Comparison of ENCODE assay signal across 8 cellular contexts in the genomic region with DNA sequence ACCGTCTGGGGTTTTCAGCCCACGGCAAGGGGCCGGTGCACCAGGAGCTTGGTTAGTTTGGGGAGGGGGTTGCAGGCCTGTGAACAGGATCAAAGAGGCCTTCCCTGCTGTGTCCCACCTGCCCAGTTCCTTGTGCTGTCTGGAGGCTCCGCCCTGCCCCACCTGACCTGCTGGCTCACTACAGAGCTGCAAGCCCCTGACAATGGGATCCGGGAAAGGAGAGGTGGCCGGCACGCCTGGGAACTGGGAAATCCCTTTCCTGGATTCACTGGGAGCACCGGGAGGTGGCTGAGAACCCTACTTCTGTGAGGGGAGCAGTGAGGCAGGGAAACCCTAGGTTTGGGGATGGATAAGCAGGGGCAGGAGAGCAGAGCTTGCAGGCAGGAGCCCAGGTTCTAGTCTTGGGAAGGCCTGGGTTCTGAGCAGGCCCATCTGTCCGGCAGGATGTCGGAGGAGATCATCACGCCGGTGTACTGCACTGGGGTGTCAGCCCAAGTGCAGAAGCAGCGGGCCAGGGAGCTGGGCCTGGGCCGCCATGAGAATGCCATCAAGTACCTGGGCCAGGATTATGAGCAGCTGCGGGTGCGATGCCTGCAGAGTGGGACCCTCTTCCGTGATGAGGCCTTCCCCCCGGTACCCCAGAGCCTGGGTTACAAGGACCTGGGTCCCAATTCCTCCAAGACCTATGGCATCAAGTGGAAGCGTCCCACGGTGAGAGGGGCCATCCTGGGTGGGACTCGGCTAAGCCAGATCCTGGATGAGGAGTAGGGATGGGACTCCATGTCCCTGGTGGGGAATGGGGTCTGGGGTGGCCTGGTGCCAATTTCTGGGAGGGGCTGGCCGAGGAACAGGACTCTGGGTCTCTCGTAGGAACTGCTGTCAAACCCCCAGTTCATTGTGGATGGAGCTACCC. TPM values are rescaled to one million over a fixed set of nuclear protein-coding genes. Genes with fewer than 3 reads are reported as not detected.
DNase-seq lines count a peak whose midpoint lies in the region; ATAC-seq and TF ChIP-seq lines count a peak whose summit lies in the region.

No MANE protein-coding gene starts in this region.

- H3K27me3 ChIP-seq in DOHH2 (ENCODE audit: control insufficient read depth, low read length) (no peaks in the 10 kb centered on the region), cardiac muscle cell (no peaks in the 10 kb centered on the region), trophoblast cell (ENCODE audit: insufficient read depth, low read length) (no peaks in the 10 kb centered on the region)

- H3K27me3 Mint-ChIP-seq in activated T-cell treated with anti-CD3 and anti-CD28 coated beads, Interleukin-2, amount 50 U/mL, for 72 hours (ENCODE audit: low read depth), result no peaks in the 10 kb centered on the region

- peak overlapping the region; percentile 93 for H2BK5ac ChIP-seq in trophoblast cell (ENCODE audit: low read depth, low read length, poor library complexity)

- no peaks in the 10 kb centered on the region for H3K9me3 Mint-ChIP-seq in activated T-cell treated with anti-CD3 and anti-CD28 coated beads, Interleukin-2, amount 50 U/mL, for 72 hours

- peaks cover 2% of the 10 kb centered on the region in 2 donors for H3K36me3 Mint-ChIP-seq in activated T-cell treated with anti-CD3 and anti-CD28 coated beads, Interleukin-2, amount 50 U/mL, for 72 hours (ENCODE audit: insufficient read depth in 2 of 2)

- peak overlapping the region; percentile 70 for H3K27ac ChIP-seq in DOHH2 (ENCODE audit: low read depth, low read length)
- peak overlapping the region; percentile 87 for H3K27ac ChIP-seq in cardiac muscle cell
- H3K27ac ChIP-seq in trophoblast cell (ENCODE audit: low read depth, low read length), result peak overlapping the region; percentile 93

- H2AK5ac ChIP-seq in trophoblast cell (ENCODE audit: low read length), result peak overlapping the region; percentile 88

- H3K4me3 ChIP-seq in DOHH2 (ENCODE audit: low read length) (peak overlapping the region; percentile 87), cardiac muscle cell (peak overlapping the region; percentile 74), trophoblast cell (ENCODE audit: low read depth, low read length) (peak overlapping the region; percentile 85)
- peak overlapping the region; percentile 82 for H3K4me3 ChIP-seq in Jurkat, Clone E6-1 (ENCODE audit: low read length)

- H3K4me1 ChIP-seq in DOHH2 (ENCODE audit: control insufficient read depth, low read length) (peaks cover 34% of the 10 kb centered on the region), cardiac muscle cell (ENCODE audit: low read depth) (peaks cover 12% of the 10 kb centered on the region), trophoblast cell (ENCODE audit: control insufficient read depth in 1 of 2, insufficient read depth in 2 of 2, low read length in 2 of 2) (peaks cover 13 to 24% of the 10 kb centered on the region in 2 experiments)

- no peaks in the 10 kb centered on the region for H4K20me1 ChIP-seq in DOHH2 (ENCODE audit: control insufficient read depth, insufficient read depth, low read depth, low read length)

- peak overlapping the region; percentile 94 for H2BK120ac ChIP-seq in trophoblast cell (ENCODE audit: insufficient read depth, low read length, poor library complexity)

- H3F3A ChIP-seq in DOHH2 (ENCODE audit: control insufficient read depth, insufficient read depth), result peaks cover 9% of the 10 kb centered on the region

- peak overlapping the region; percentile 100 for H3K4ac ChIP-seq in trophoblast cell (ENCODE audit: low read depth, low read length)

- peak overlapping the region; percentile 83 for H3K4me2 ChIP-seq in DOHH2 (ENCODE audit: low read length)
- H3K4me2 ChIP-seq in trophoblast cell (ENCODE audit: low read length), result peak overlapping the region; percentile 77

- H3K79me2 ChIP-seq in DOHH2 (ENCODE audit: control insufficient read depth, low read length) (peaks cover 30% of the 10 kb centered on the region), trophoblast cell (ENCODE audit: control insufficient read depth, insufficient read depth, low read length, poor library complexity) (peaks cover 19% of the 10 kb centered on the region)

- no peaks in the 10 kb centered on the region for H3K9me3 ChIP-seq in DOHH2 (ENCODE audit: control insufficient read depth, insufficient read depth, low read length)
- H3K9me3 ChIP-seq in cardiac muscle cell (ENCODE audit: low read depth), result no peaks in the 10 kb centered on the region
- H3K9me3 ChIP-seq in trophoblast cell (ENCODE audit: insufficient read depth, low read depth, low read length), result no peaks in the 10 kb centered on the region

- peak overlapping the region; percentile 92 for H3K27ac Mint-ChIP-seq in activated T-cell treated with anti-CD3 and anti-CD28 coated beads, Interleukin-2, amount 50 U/mL, for 72 hours

- H3K4me1 Mint-ChIP-seq in activated T-cell treated with anti-CD3 and anti-CD28 coated beads, Interleukin-2, amount 50 U/mL, for 72 hours (ENCODE audit: low read depth), result peaks cover 7% of the 10 kb centered on the region

- WGBS in trophoblast cell (ENCODE audit: extremely low coverage, insufficient coverage, insufficient read length), result no CpG with 5 or more reads among the region's 23 CpGs

- H3K4me3 Mint-ChIP-seq in activated T-cell treated with anti-CD3 and anti-CD28 coated beads, Interleukin-2, amount 50 U/mL, for 72 hours, result peak overlapping the region; percentile 90 to 93

- H4K91ac ChIP-seq in trophoblast cell (ENCODE audit: low read depth, low read length), result peak overlapping the region; percentile 100

- H3K9ac ChIP-seq in trophoblast cell (ENCODE audit: low read length), result peak overlapping the region; percentile 96

- peak overlapping the region; percentile 97 for H4K8ac ChIP-seq in trophoblast cell (ENCODE audit: low read depth, low read length)

- DNase-seq in Jurkat, Clone E6-1 (ENCODE audit: low read depth, low spot score), result no peak
- DNase-seq in activated T-cell treated with anti-CD3 and anti-CD28 coated beads, Interleukin-2, amount 50 U/mL, for 72 hours, result peak in 1 of 2 donors; percentile 18
- DNase-seq in cardiac muscle cell (ENCODE audit: low read depth in 1 of 2, low spot score in 1 of 2), result peak; percentile 23 to 50
- peak; percentile 19 to 46 for DNase-seq in trophoblast cell
- no peak for DNase-seq in pons (ENCODE audit: low spot score)
- no peak for DNase-seq in epidermal melanocyte (ENCODE audit: insufficient read length, low spot score)

- TF ChIP-seq CTCF in DOHH2 (IDR thresholded peaks at IDR 0.05; ENCODE audit: low read depth, low read length, poor library complexity, severe bottlenecking), result no peak
- TF ChIP-seq CTCF in cardiac muscle cell (IDR thresholded peaks at IDR 0.05; ENCODE audit: low read depth, low read length), result no peak

- no peaks in the 10 kb centered on the region for H3K9me2 ChIP-seq in DOHH2 (replicated peaks; ENCODE audit: control insufficient read depth, low read length)

- H3K23ac ChIP-seq in trophoblast cell (ENCODE audit: low read length), result no peak overlapping the region

- peak overlapping the region; percentile 76 for H2BK12ac ChIP-seq in trophoblast cell (ENCODE audit: low read length)

- H3K79me1 ChIP-seq in trophoblast cell (ENCODE audit: low read length), result peaks cover 20% of the 10 kb centered on the region

- H3K36me3 ChIP-seq in DOHH2 (ENCODE audit: control insufficient read depth, low read length) (peaks cover 48% of the 10 kb centered on the region), cardiac muscle cell (peaks cover 4% of the 10 kb centered on the region), trophoblast cell (ENCODE audit: control insufficient read depth in 1 of 2, insufficient read depth in 2 of 2, low read length in 2 of 2) (peaks cover 31 to 32% of the 10 kb centered on the region in 2 experiments)

- ATAC-seq in activated T-cell treated with anti-CD3 and anti-CD28 coated beads, Interleukin-2, amount 50 U/mL, for 72 hours (replicated peaks in 1 of 2), result peak in 1 of 2 donors; percentile 2
- ATAC-seq in GM18519 (IDR thresholded peaks at IDR 0.05; ENCODE audit: low FRiP score, unreplicated experiment), result no peak

- H2AFZ ChIP-seq in trophoblast cell (ENCODE audit: insufficient read depth, low read length, poor library complexity), result peak overlapping the region; percentile 82

- peak overlapping the region; percentile 100 for H3K18ac ChIP-seq in trophoblast cell (ENCODE audit: low read length)

- peak overlapping the region; percentile 93 for H4K12ac ChIP-seq in trophoblast cell (ENCODE audit: low read depth, low read length)

- peak overlapping the region; percentile 100 for H3K14ac ChIP-seq in trophoblast cell (ENCODE audit: low read length)

RNA-seq across cellular contexts. Expression of gene CAPN1, which starts 0.8 kb away (rescaled TPM):
- polyA plus RNA-seq in Jurkat, Clone E6-1 (2012; ENCODE audit: insufficient read depth, insufficient read length), result 82.3 TPM
- total RNA-seq in activated T-cell treated with anti-CD3 and anti-CD28 coated beads, Interleukin-2, amount 50 U/mL, for 72 hours, result 100 to 1,000 TPM in 1 of 2 donors, 10 to 100 TPM in 1; 99.1 to 114 TPM
- 131 and 185 TPM in 2 replicates for total RNA-seq in cardiac muscle cell
- polyA plus RNA-seq in cardiac muscle cell, result 118 and 156 TPM in 2 replicates
- polyA plus RNA-seq in trophoblast cell (2013), result 183 and 194 TPM in 2 replicates

RNA-seq across cellular contexts. Expression of gene SPDYC, which starts 12.5 kb away (rescaled TPM):
- polyA plus RNA-seq in Jurkat, Clone E6-1 (2012; ENCODE audit: insufficient read depth, insufficient read length), result not detected
- not detected for total RNA-seq in activated T-cell treated with anti-CD3 and anti-CD28 coated beads, Interleukin-2, amount 50 U/mL, for 72 hours
- 0.24 TPM in 1 of 2 replicates, not detected in the other for total RNA-seq in cardiac muscle cell
- polyA plus RNA-seq in cardiac muscle cell, result not detected in 2 replicates
- 3.9 TPM in 2 replicates for polyA plus RNA-seq in trophoblast cell (2013)

RNA-seq across cellular contexts. Expression of gene SYVN1, which starts 48.2 kb away (rescaled TPM):
- polyA plus RNA-seq in Jurkat, Clone E6-1 (2012; ENCODE audit: insufficient read depth, insufficient read length), result 30.1 TPM
- total RNA-seq in activated T-cell treated with anti-CD3 and anti-CD28 coated beads, Interleukin-2, amount 50 U/mL, for 72 hours, result 10 to 100 TPM; 45.8 to 53.1 TPM
- 15.9 and 16.8 TPM in 2 replicates for total RNA-seq in cardiac muscle cell
- polyA plus RNA-seq in cardiac muscle cell, result 13.9 and 16.2 TPM in 2 replicates
- 55.0 and 60.0 TPM in 2 replicates for polyA plus RNA-seq in trophoblast cell (2013)

Comparison
In these comparisons a context has a peak if more than half of its experiments do, and no peak if none do; other contexts are left out.
1. DNase-seq: peak in cardiac muscle cell (2 of 2) and trophoblast cell (2 of 2); none in Jurkat, Clone E6-1 (single experiment), pons (single experiment) and epidermal melanocyte (single experiment).
2. Peak in every context shown above with its lines, with median percentiles within 50 percentile points of each other: H3K27ac ChIP-seq and H3K4me3 ChIP-seq.